ENCODE assay signal across 8 cellular contexts in the genomic region with DNA sequence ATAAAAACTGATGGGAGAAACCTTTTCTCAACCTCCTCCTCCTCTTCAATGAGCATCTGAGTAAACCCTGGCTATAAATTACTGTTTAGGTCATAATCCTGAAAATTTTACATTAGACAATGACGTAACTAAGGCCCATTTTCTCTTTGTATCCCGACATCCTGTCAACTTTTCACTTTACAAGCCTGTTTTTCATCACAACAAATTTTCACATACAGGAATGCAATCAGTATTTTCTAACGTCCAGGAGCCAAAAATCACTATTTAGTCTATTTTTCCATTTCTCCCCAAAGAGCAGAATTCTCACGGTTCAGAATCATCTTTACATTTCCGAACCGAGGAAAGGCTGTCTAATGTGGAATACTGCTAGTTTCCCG. TPM values are rescaled to one million over a fixed set of nuclear protein-coding genes. Genes with fewer than 3 reads are reported as not detected.
DNase-seq lines count a peak whose midpoint lies in the region; ATAC-seq and TF ChIP-seq lines count a peak whose summit lies in the region.

No MANE protein-coding gene starts in this region.

- POLR2A ChIA-PET in CD4-positive, alpha-beta memory T cell (lab: Charles Lee; ENCODE audit: partially characterized antibody): no interaction called here

- H3K27me3 Mint-ChIP-seq in CD4-positive, alpha-beta memory T cell: peaks cover 1 to 3% of the 10 kb centered on the region in 2 donors

- peak overlapping the region; percentile 42 to 63 for H3K4me3 ChIP-seq in CD4-positive, alpha-beta memory T cell (ENCODE audit: low read length in 2 of 2)
- H3K4me3 ChIP-seq in NB4 (ENCODE audit: low read depth, low read length) (peak overlapping the region; percentile 74), colonic mucosa (peak overlapping the region; percentile 69), muscle layer of colon (ENCODE audit: low read depth in 1 of 2, low read length in 2 of 2) (peak overlapping the region; percentile 38 to 49)

- H3K4me1 Mint-ChIP-seq in CD4-positive, alpha-beta memory T cell: peaks cover 14 to 22% (median 18%) of the 10 kb centered on the region in 4 donors

- H3K27ac ChIP-seq in CD4-positive, alpha-beta memory T cell (ENCODE audit: low read depth, low read length): no peak overlapping the region
- H3K27ac ChIP-seq in colonic mucosa (peak overlapping the region; percentile 80), muscle layer of colon (ENCODE audit: low read depth, low read length) (peak overlapping the region; percentile 66)

- peak overlapping the region; percentile 68 to 89 (median 86) for H3K4me3 Mint-ChIP-seq in CD4-positive, alpha-beta memory T cell

- peak overlapping the region; percentile 61 for H3K9ac ChIP-seq in colonic mucosa (ENCODE audit: low read depth in 2 of 2, low read length in 2 of 2)
- H3K9ac ChIP-seq in muscle layer of colon (ENCODE audit: low read length): peak overlapping the region; percentile 45

- TF ChIP-seq POLR2A in NB4 (IDR thresholded peaks at IDR 0.05; ENCODE audit: extremely low read depth, insufficient read length): no peak

- no peaks in the 10 kb centered on the region for H3K36me3 ChIP-seq in CD4-positive, alpha-beta memory T cell (ENCODE audit: insufficient read depth, low read length)
- no peaks in the 10 kb centered on the region for H3K36me3 ChIP-seq in colonic mucosa
- H3K36me3 ChIP-seq in muscle layer of colon (ENCODE audit: insufficient read depth, low read length): no peaks in the 10 kb centered on the region

- DNase-seq in CD4-positive, alpha-beta memory T cell: no peak
- DNase-seq in NB4 (ENCODE audit: low read depth) (no peak), colonic mucosa (no peak), HPDE6-E6E7 (ENCODE audit: extremely low spot score) (no peak), hypothalamus (lab: John Stamatoyannopoulos, UW) (no peak)
- no peak for DNase-seq in activated CD4-positive, CD25-positive, alpha-beta regulatory T cell (lab: John Stamatoyannopoulos, UW)

- ATAC-seq in HG03095 (IDR thresholded peaks at IDR 0.05; ENCODE audit: unreplicated experiment): no peak

- CTCF ChIA-PET in CD4-positive, alpha-beta memory T cell (lab: Charles Lee; ENCODE audit: partially characterized antibody): no interaction called here

- intact Hi-C loops in CD4-positive, alpha-beta memory T cell (cut with micrococcal nuclease): loop anchor here (1.0 to 5.0 kb wide), 3 partner anchors 46 to 279 kb away; partner anchors contain the start of genes AFG3L2, CEP76, PRELID3A and PSMG2
- intact Hi-C loops in colonic mucosa (cut with DNase I): no loop called here

- peaks cover 0 to 4% of the 10 kb centered on the region in 2 donors for H3K36me3 Mint-ChIP-seq in CD4-positive, alpha-beta memory T cell

- no peaks in the 10 kb centered on the region for H3K9me3 ChIP-seq in CD4-positive, alpha-beta memory T cell (ENCODE audit: control insufficient read depth in 1 of 2, low read length in 2 of 2)
- no peaks in the 10 kb centered on the region for H3K9me3 ChIP-seq in colonic mucosa
- H3K9me3 ChIP-seq in muscle layer of colon (ENCODE audit: low read length): no peaks in the 10 kb centered on the region

- TF ChIP-seq CTCF in NB4 (IDR thresholded peaks at IDR 0.05; ENCODE audit: low read depth, low read length): no peak
- no peak for TF ChIP-seq CTCF in colonic mucosa (IDR thresholded peaks at IDR 0.05)

- H3K9me3 Mint-ChIP-seq in CD4-positive, alpha-beta memory T cell: no peaks in the 10 kb centered on the region

- peaks cover 9% of the 10 kb centered on the region for H3K4me1 ChIP-seq in CD4-positive, alpha-beta memory T cell (ENCODE audit: insufficient read depth, low read length)
- H3K4me1 ChIP-seq in colonic mucosa (no peaks in the 10 kb centered on the region), muscle layer of colon (ENCODE audit: insufficient read depth, low read length) (peaks cover 15% of the 10 kb centered on the region)

- no peaks in the 10 kb centered on the region for H3K27me3 ChIP-seq in CD4-positive, alpha-beta memory T cell (ENCODE audit: insufficient read depth, low read length)
- H3K27me3 ChIP-seq in colonic mucosa (no peaks in the 10 kb centered on the region), muscle layer of colon (ENCODE audit: control insufficient read depth in 1 of 2, insufficient read depth in 2 of 2, low read length in 2 of 2) (no peaks in the 10 kb centered on the region)

- peak overlapping the region in 5 of 7 donors; percentile 25 to 80 (median 57) for H3K27ac Mint-ChIP-seq in CD4-positive, alpha-beta memory T cell

RNA-seq across cellular contexts. Expression of gene SPIRE1, which starts 1.2 kb away (rescaled TPM):
- 1 to 10 TPM; 1.7 to 1.8 TPM for total RNA-seq in CD4-positive, alpha-beta memory T cell
- 1 to 10 TPM in 1 of 2 donors, not detected in 1; 3.0 TPM for polyA plus RNA-seq in CD4-positive, alpha-beta memory T cell
- total RNA-seq in colonic mucosa: 1 to 10 TPM; 2.7 to 9.0 TPM

RNA-seq across cellular contexts. Expression of gene CEP76, which starts 45.9 kb away (rescaled TPM):
- total RNA-seq in CD4-positive, alpha-beta memory T cell: 10 to 100 TPM in 1 of 2 experiments, 1 to 10 TPM in 1; 9.9 to 13.1 TPM
- polyA plus RNA-seq in CD4-positive, alpha-beta memory T cell: 1 to 10 TPM; 3.6 to 7.8 TPM
- total RNA-seq in colonic mucosa: 10 to 100 TPM in 1 of 2 donors, 1 to 10 TPM in 1; 4.7 to 10.7 TPM

RNA-seq across cellular contexts. Expression of gene PSMG2, which starts 46.2 kb away (rescaled TPM):
- 10 to 100 TPM; 59.7 to 62.0 TPM for total RNA-seq in CD4-positive, alpha-beta memory T cell
- 100 to 1,000 TPM; 119 to 139 TPM for polyA plus RNA-seq in CD4-positive, alpha-beta memory T cell
- 10 to 100 TPM; 75.4 to 87.3 TPM for total RNA-seq in colonic mucosa
